1 cellular context compared by ENCODE assay signal in genomic region chr10:50554995-50555568, GRCh38.
TF ChIP-seq lines count a peak whose summit lies in the region.

No MANE protein-coding gene starts in this region.

TF ChIP-seq in K562, 482 proteins besides CTCF, POLR2A, EP300 and RAD21 (continued from another document and continues in another):
- TF ChIP-seq HBP1 (CRISPR knock-in tag; IDR thresholded peaks at IDR 0.05) (no peak), RNF219 (CRISPR knock-in tag; IDR thresholded peaks at IDR 0.05) (no peak), MAFK (IDR thresholded peaks at IDR 0.05; ENCODE audit: low read length) (0 out of 2 replicates have a peak, but pooled peaks have one; percentile 11), ZNF41 (CRISPR knock-in tag; conservative IDR thresholded peaks at IDR 0.05) (no peak), CCAR2 (IDR thresholded peaks at IDR 0.05; ENCODE audit: low read depth, low read length) (no peak), ZNF766 (CRISPR knock-in tag; conservative IDR thresholded peaks at IDR 0.05) (no peak), YBX1 (IDR thresholded peaks at IDR 0.05) (no peak), OTX1 (CRISPR knock-in tag; IDR thresholded peaks at IDR 0.05) (no peak), SRSF3 (IDR thresholded peaks at IDR 0.05; ENCODE audit: insufficient read depth, low read length) (no peak), KDM4B (IDR thresholded peaks at IDR 0.05; ENCODE audit: borderline replicate concordance in 2 of 2, low read depth in 1 of 2) (no peak), ZNF282 (CRISPR knock-in tag; IDR thresholded peaks at IDR 0.05) (no peak), MITF (IDR thresholded peaks at IDR 0.05) (no peak), GATAD2A (IDR thresholded peaks at IDR 0.05) (0 out of 2 replicates have a peak, but pooled peaks have one; percentile 26), RBM25 (IDR thresholded peaks at IDR 0.05; ENCODE audit: low read depth, low read length, severe bottlenecking) (no peak), TSC22D4 (tag; IDR thresholded peaks at IDR 0.05) (no peak), MTA3 (IDR thresholded peaks at IDR 0.05; ENCODE audit: borderline replicate concordance) (peak; percentile 59; the same call in 1 of the 2 replicates), UBTF (IDR thresholded peaks at IDR 0.05; ENCODE audit: borderline replicate concordance in 1 of 2, low read depth in 2 of 2, low read length in 2 of 2) (no peak; a peak in 1 of 4 replicates), CBX8 (IDR thresholded peaks at IDR 0.05; ENCODE audit: borderline replicate concordance, extremely low read depth, low read depth, low read length, poor library complexity, severe bottlenecking) (no peak), PCBP1 (IDR thresholded peaks at IDR 0.05; ENCODE audit: low read depth, low read length, poor library complexity, severe bottlenecking) (no peak), POLR3A (IDR thresholded peaks at IDR 0.05; ENCODE audit: borderline replicate concordance, extremely low read depth, insufficient read depth, insufficient read length) (no peak), ZNF764 (CRISPR knock-in tag; IDR thresholded peaks at IDR 0.05; ENCODE audit: low read depth) (no peak), ZNF197 (CRISPR knock-in tag; IDR thresholded peaks at IDR 0.05; ENCODE audit: low read depth) (0 out of 2 replicates have a peak, but pooled peaks have one; percentile 51), HMG20B (CRISPR knock-in tag; IDR thresholded peaks at IDR 0.05) (no peak), NELFE (IDR thresholded peaks at IDR 0.05; ENCODE audit: insufficient read depth, insufficient read length) (no peak), LEF1 (IDR thresholded peaks at IDR 0.05) (peak; percentile 76), TBL1XR1 (IDR thresholded peaks at IDR 0.05; ENCODE audit: low read length in 2 of 2) (peak in 1 of 2 experiments; percentile 76; a peak in 3 of 4 replicates), ZNF449 (CRISPR knock-in tag; IDR thresholded peaks at IDR 0.05) (no peak), FOS (IDR thresholded peaks at IDR 0.05; ENCODE audit: extremely low read depth, insufficient read length) (no peak), CREB5 (CRISPR knock-in tag; IDR thresholded peaks at IDR 0.05) (no peak), AFF4 (CRISPR knock-in tag; IDR thresholded peaks at IDR 0.05) (peak; percentile 38; the same call in 1 of the 2 replicates), KDM5B (IDR thresholded peaks at IDR 0.05; ENCODE audit: insufficient replicate concordance, low read depth, low read length) (peak; percentile 41), SMAD3 (CRISPR knock-in tag; conservative IDR thresholded peaks at IDR 0.05) (no peak), ZNF444 (CRISPR knock-in tag; IDR thresholded peaks at IDR 0.05) (no peak), ZNF121 (CRISPR knock-in tag; conservative IDR thresholded peaks at IDR 0.05) (no peak), ZNF23 (CRISPR knock-in tag; IDR thresholded peaks at IDR 0.05) (no peak), IRF2 (CRISPR knock-in tag; IDR thresholded peaks at IDR 0.05) (no peak), ZC3H4 (CRISPR knock-in tag; IDR thresholded peaks at IDR 0.05; ENCODE audit: borderline replicate concordance) (no peak), KLF1 (tag; IDR thresholded peaks at IDR 0.05) (no peak), ZNF589 (CRISPR knock-in tag; IDR thresholded peaks at IDR 0.05; ENCODE audit: low read depth) (peak; percentile 15; the same call in 1 of the 2 replicates), TAF1 (IDR thresholded peaks at IDR 0.05; ENCODE audit: control insufficient read depth, extremely low read depth, insufficient read depth, low read length, severe bottlenecking) (peak; percentile 41)
